In genomic region chr14:54627325-54627717, GRCh38 we compare ENCODE assay signal across 8 cellular contexts.
DNase-seq lines count a peak whose midpoint lies in the region; ATAC-seq lines count a peak whose summit lies in the region.

No MANE protein-coding gene starts in this region.

- H3K36me3 ChIP-seq in endocrine pancreas (ENCODE audit: control insufficient read depth, insufficient read depth, low read length), result no peaks in the 10 kb centered on the region
- no peaks in the 10 kb centered on the region for H3K36me3 ChIP-seq in rectal smooth muscle tissue (ENCODE audit: control insufficient read depth, insufficient read depth, low read length)

- H3K4me3 ChIP-seq in endocrine pancreas (ENCODE audit: control insufficient read depth, insufficient read depth, low read length) (peak overlapping the region; percentile 12), rectal smooth muscle tissue (ENCODE audit: low read length) (peak overlapping the region; percentile 42)

- peak; percentile 18 for DNase-seq in stimulated activated CD4-positive, alpha-beta T cell treated with anti-CD3 and anti-CD28 coated beads, Interleukin-4, amount 100 ng/mL, for 24 hours
- DNase-seq in stimulated activated CD4-positive, alpha-beta T cell treated with anti-CD3 and anti-CD28 coated beads, Interleukin-4, amount 100 ng/mL, for 1 hour, result no peak
- no peak for DNase-seq in NCI-H146 (lab: John Stamatoyannopoulos, UW)
- DNase-seq in EL, result no peak
- DNase-seq in stimulated activated naive CD4-positive, alpha-beta T cell treated with Interleukin-2 at 50 U/mL for 16 hours (lab: John Stamatoyannopoulos, UW), result no peak

- H3K9ac ChIP-seq in endocrine pancreas (ENCODE audit: control insufficient read depth, insufficient read depth, low read length) (no peak overlapping the region), rectal smooth muscle tissue (ENCODE audit: low read length) (no peak overlapping the region)

- H3K9me3 ChIP-seq in endocrine pancreas (ENCODE audit: control insufficient read depth, low read length), result no peaks in the 10 kb centered on the region

- ATAC-seq in HG03565 (IDR thresholded peaks at IDR 0.05; ENCODE audit: unreplicated experiment), result peak; percentile 16

- H3K27me3 ChIP-seq in endocrine pancreas (ENCODE audit: control insufficient read depth, insufficient read depth, low read length), result no peaks in the 10 kb centered on the region
- no peaks in the 10 kb centered on the region for H3K27me3 ChIP-seq in rectal smooth muscle tissue (ENCODE audit: control insufficient read depth, insufficient read depth, low read length)

- H3K27ac ChIP-seq in rectal smooth muscle tissue (ENCODE audit: low read depth, low read length), result peak overlapping the region; percentile 91

- no peaks in the 10 kb centered on the region for H3K4me1 ChIP-seq in endocrine pancreas (ENCODE audit: control insufficient read depth, insufficient read depth, low read length)
- H3K4me1 ChIP-seq in rectal smooth muscle tissue (ENCODE audit: control insufficient read depth, insufficient read depth, low read length), result peaks cover 42% of the 10 kb centered on the region
